1 cellular context compared by ENCODE assay signal in genomic region chrX:107700317-107700774, GRCh38.
TF ChIP-seq lines count a peak whose summit lies in the region.

No MANE protein-coding gene starts in this region.

TF ChIP-seq in GM12878, 131 proteins besides CTCF, POLR2A, EP300 and RAD21 (continued from another document):
- TF ChIP-seq BCLAF1 (IDR thresholded peaks at IDR 0.05): no peak
